ENCODE assay signal across 26 cellular contexts in genomic region chr1:192697771-192698170, GRCh38.
"Had no signal": no experiment of that assay in that cellular context is flagged by ENCODE, and none has a peak within 500 bp of the region (broad histone marks: within the 10 kb centered on the region; RNA-seq: fewer than 3 reads in every experiment).

No MANE protein-coding gene starts in this region.

- H3K4me3 ChIP-seq: breast epithelium, K562, PC-9 had no signal

- H3K9me3 ChIP-seq: breast epithelium had no signal

- DNase-seq: activated B cell treated with CpG ODN at 0.5 μM for 24 hours; activated CD4-positive, alpha-beta T cell treated with anti-CD3 and anti-CD28 coated beads for 1 hour; activated CD4-positive, alpha-beta T cell treated with anti-CD3 and anti-CD28 coated beads, Interleukin-2, amount 10 ng/mL, durations not matched to agents 24 days and 14 days; activated CD4-positive, alpha-beta T cell treated with anti-CD3 and anti-CD28 coated beads, Interleukin-2, amount 50 U/mL, for 48 hours; activated CD8-positive, alpha-beta memory T cell treated with anti-CD3 and anti-CD28 coated beads, Interleukin-2, amount 10 ng/mL, durations not matched to agents 7 days and 5 days; activated effector memory CD4-positive, alpha-beta T cell treated with anti-CD3 and anti-CD28 coated beads, Interleukin-2, amount 50 U/mL, for 16 hours; activated naive CD4-positive, alpha-beta T cell treated with Interleukin-2 at 50 U/mL for 16 hours; activated naive CD8-positive, alpha-beta T cell treated with anti-CD3 and anti-CD28 coated beads, Interleukin-2, amount 50 U/mL, for 24 hours; activated T-cell treated with anti-CD3 and anti-CD28 coated beads, Interleukin-2, amount 50 U/mL, for 24 hours; anterior cingulate cortex; caudate nucleus; Kasumi-1; MV-4-11; NCI-H1092 treated with DMSO at 0.1 percent for 48 hours; NCI-H1417 treated with DMSO at 0.1 percent for 48 hours; NCI-H1694; NCI-H2029 treated with DMSO at 0.1 percent for 48 hours; NCI-H345; NCI-H510A; NCI-H69; PC-9; SHP77 treated with DMSO at 0.1 percent for 48 hours had no signal

- H3K9me3 Mint-ChIP-seq: activated B cell treated with CpG ODN at 0.5 μM for 24 hours; activated T-cell treated with anti-CD3 and anti-CD28 coated beads, Interleukin-2, amount 50 U/mL, for 24 hours; T-helper 1 cell treated with Interleukin-12 subunit alpha and Interleukin-12 subunit beta and Interleukin-4 antibody, amounts not matched to agents 30 μg/mL and 1 μg/mL, for 36 hours had no signal

- H3K36me3 Mint-ChIP-seq: activated CD8-positive, alpha-beta memory T cell treated with anti-CD3 and anti-CD28 coated beads, Interleukin-2, amount 10 ng/mL, durations not matched to agents 7 days and 5 days; activated naive CD4-positive, alpha-beta T cell treated with anti-CD3 and anti-CD28 coated beads, Interleukin-2, amount 50 U/mL, for 72 hours had no signal

- H3K4me1 Mint-ChIP-seq: activated B cell treated with CpG ODN at 0.5 μM for 24 hours; activated CD4-positive, alpha-beta T cell treated with anti-CD3 and anti-CD28 coated beads, Interleukin-2, amount 10 ng/mL, durations not matched to agents 24 days and 14 days had no signal

- H3K36me3 ChIP-seq: breast epithelium had no signal

- H3K27ac Mint-ChIP-seq: activated B cell treated with CpG ODN at 0.5 μM for 24 hours; activated CD4-positive, alpha-beta T cell treated with anti-CD3 and anti-CD28 coated beads, Interleukin-2, amount 10 ng/mL, durations not matched to agents 24 days and 14 days; activated CD8-positive, alpha-beta memory T cell treated with anti-CD3 and anti-CD28 coated beads, Interleukin-2, amount 10 ng/mL, durations not matched to agents 7 days and 5 days; activated naive CD4-positive, alpha-beta T cell treated with anti-CD3 and anti-CD28 coated beads, Interleukin-2, amount 50 U/mL, for 72 hours; activated naive CD8-positive, alpha-beta T cell treated with anti-CD3 and anti-CD28 coated beads, Interleukin-2, amount 50 U/mL, for 24 hours; activated T-cell treated with anti-CD3 and anti-CD28 coated beads, Interleukin-2, amount 50 U/mL, for 24 hours; T-helper 1 cell treated with Interleukin-12 subunit alpha and Interleukin-12 subunit beta and Interleukin-4 antibody, amounts not matched to agents 30 μg/mL and 1 μg/mL, for 36 hours had no signal

- ATAC-seq: activated CD8-positive, alpha-beta memory T cell treated with anti-CD3 and anti-CD28 coated beads, Interleukin-2, amount 10 ng/mL, durations not matched to agents 7 days and 5 days; activated naive CD4-positive, alpha-beta T cell treated with anti-CD3 and anti-CD28 coated beads, Interleukin-2, amount 50 U/mL, for 72 hours; activated naive CD8-positive, alpha-beta T cell treated with anti-CD3 and anti-CD28 coated beads, Interleukin-2, amount 50 U/mL, for 24 hours; K562 had no signal

- H3K4me3 Mint-ChIP-seq: activated B cell treated with CpG ODN at 0.5 μM for 24 hours; activated CD4-positive, alpha-beta T cell treated with anti-CD3 and anti-CD28 coated beads, Interleukin-2, amount 10 ng/mL, durations not matched to agents 24 days and 14 days; activated CD8-positive, alpha-beta memory T cell treated with anti-CD3 and anti-CD28 coated beads, Interleukin-2, amount 10 ng/mL, durations not matched to agents 7 days and 5 days; activated naive CD8-positive, alpha-beta T cell treated with anti-CD3 and anti-CD28 coated beads, Interleukin-2, amount 50 U/mL, for 24 hours; activated T-cell treated with anti-CD3 and anti-CD28 coated beads, Interleukin-2, amount 50 U/mL, for 24 hours; T-helper 1 cell treated with Interleukin-12 subunit alpha and Interleukin-12 subunit beta and Interleukin-4 antibody, amounts not matched to agents 30 μg/mL and 1 μg/mL, for 36 hours had no signal

- H3K27me3 Mint-ChIP-seq: activated CD4-positive, alpha-beta T cell treated with anti-CD3 and anti-CD28 coated beads, Interleukin-2, amount 10 ng/mL, durations not matched to agents 24 days and 14 days had no signal

- H3K27me3 ChIP-seq: breast epithelium had no signal

- H3K27ac ChIP-seq: breast epithelium, PC-9 had no signal
